22 cellular contexts compared by ENCODE assay signal in genomic region chr20:53078761-53079482, GRCh38.
"Had no signal": no experiment of that assay in that cellular context is flagged by ENCODE, and none has a peak within 500 bp of the region (broad histone marks: within the 10 kb centered on the region; RNA-seq: fewer than 3 reads in every experiment).

No MANE protein-coding gene starts in this region.

- H3K9me3 ChIP-seq: heart right ventricle, lower lobe of right lung, thoracic aorta, upper lobe of left lung had no signal

- H3K36me3 Mint-ChIP-seq: naive thymus-derived CD8-positive, alpha-beta T cell; stimulated activated naive B cell treated with anti-CD40 and anti-IgM and Interleukin-4, amounts not matched to agents 10 μg/mL and 1 μg/mL and 100 μg/mL, for 72 hours had no signal

- H3K9me3 Mint-ChIP-seq: activated naive CD4-positive, alpha-beta T cell treated with anti-CD3 and anti-CD28 coated beads, Interleukin-2, amount 50 U/mL, for 72 hours; activated T-helper 1 cell treated with anti-CD3 and anti-CD28 coated beads, Interleukin-12 subunit alpha, Interleukin-12 subunit beta, Interleukin-2, Interleukin-4 antibody, amounts not matched to agents 30 ng/mL and 10 ng/mL and 1 ng/mL, durations not matched to agents 14 hours and 24 hours and 36 hours; endodermal cell; naive thymus-derived CD8-positive, alpha-beta T cell; stimulated activated naive B cell treated with anti-CD40 and anti-IgM and Interleukin-4, amounts not matched to agents 10 μg/mL and 1 μg/mL and 100 μg/mL, for 72 hours had no signal

- H3K27ac ChIP-seq: thoracic aorta had no signal

- H3K27ac Mint-ChIP-seq: activated CD8-positive, alpha-beta T cell treated with anti-CD3 and anti-CD28 coated beads, Interleukin-2, amount 10 ng/mL, durations not matched to agents 7 days and 5 days; activated naive CD4-positive, alpha-beta T cell treated with anti-CD3 and anti-CD28 coated beads, Interleukin-2, amount 50 U/mL, for 72 hours; endodermal cell; naive thymus-derived CD8-positive, alpha-beta T cell; progenitor cell of endocrine pancreas; stimulated activated naive B cell treated with anti-CD40 and anti-IgM and Interleukin-4, amounts not matched to agents 10 μg/mL and 1 μg/mL and 100 μg/mL, for 72 hours had no signal

- H3K27me3 ChIP-seq: heart right ventricle, upper lobe of left lung had no signal

- H3K27me3 Mint-ChIP-seq: progenitor cell of endocrine pancreas; stimulated activated naive B cell treated with anti-CD40 and anti-IgM and Interleukin-4, amounts not matched to agents 10 μg/mL and 1 μg/mL and 100 μg/mL, for 72 hours had no signal

- H3K4me3 Mint-ChIP-seq: activated CD8-positive, alpha-beta T cell treated with anti-CD3 and anti-CD28 coated beads, Interleukin-2, amount 10 ng/mL, durations not matched to agents 7 days and 5 days; endodermal cell; naive thymus-derived CD8-positive, alpha-beta T cell; stimulated activated naive B cell treated with anti-CD40 and anti-IgM and Interleukin-4, amounts not matched to agents 10 μg/mL and 1 μg/mL and 100 μg/mL, for 72 hours had no signal

- H3K36me3 ChIP-seq: heart right ventricle, lower lobe of right lung, thoracic aorta, upper lobe of left lung had no signal

- DNase-seq: activated CD4-positive, alpha-beta T cell treated with anti-CD3 and anti-CD28 coated beads for 1 hour; activated CD4-positive, alpha-beta T cell treated with anti-CD3 and anti-CD28 coated beads, Interleukin-2, amount 50 U/mL, for 1 hour; activated CD8-positive, alpha-beta T cell treated with anti-CD3 and anti-CD28 coated beads, Interleukin-2, amount 10 ng/mL, durations not matched to agents 7 days and 5 days; amniotic stem cell; cerebellar nuclear complex; cortex of kidney; endodermal cell; heart right ventricle; left colon; lower lobe of right lung; naive thymus-derived CD8-positive, alpha-beta T cell; stimulated activated CD4-positive, alpha-beta T cell treated with anti-CD3 and anti-CD28 coated beads, Interleukin-2, amount 100 ng/mL, for 48 hours; stimulated activated CD8-positive, alpha-beta memory T cell treated with anti-CD3 and anti-CD28 coated beads, Interleukin-4, amount 100 ng/mL, for 48 hours; stimulated activated naive B cell treated with anti-CD40 and anti-IgM and Interleukin-4, amounts not matched to agents 10 μg/mL and 1 μg/mL and 100 μg/mL, for 72 hours; T-helper 1 cell; upper lobe of left lung had no signal

- FAIRE-seq: keratinocyte had no signal

- H3K4me3 ChIP-seq: heart right ventricle, lower lobe of right lung, skin epidermis, thoracic aorta, upper lobe of left lung had no signal

- H3K4me1 Mint-ChIP-seq: stimulated activated naive B cell treated with anti-CD40 and anti-IgM and Interleukin-4, amounts not matched to agents 10 μg/mL and 1 μg/mL and 100 μg/mL, for 72 hours had no signal
